11 cellular contexts compared by ENCODE assay signal in genomic region chr17:73261952-73262675, GRCh38. TPM values are rescaled to one million over a fixed set of nuclear protein-coding genes. Genes with fewer than 3 reads are reported as not detected.
A peak's percentile ranks its signal among the peaks of the same experiment; 100 is the strongest.
DNase-seq lines count a peak whose midpoint lies in the region; ATAC-seq and TF ChIP-seq lines count a peak whose summit lies in the region.
"Had no signal": no experiment of that assay in that cellular context is flagged by ENCODE, and none has a peak within 500 bp of the region (broad histone marks: within the 10 kb centered on the region; RNA-seq: fewer than 3 reads in every experiment).

No MANE protein-coding gene starts in this region.

- peak overlapping the region; percentile 89 for H3K27ac Mint-ChIP-seq in nephron progenitor cell
- H3K27ac Mint-ChIP-seq: CD4-positive, CD25-positive, alpha-beta regulatory T cell had no signal

- no peaks in the 10 kb centered on the region for H3K9me3 Mint-ChIP-seq in nephron progenitor cell
- H3K9me3 Mint-ChIP-seq: CD4-positive, CD25-positive, alpha-beta regulatory T cell; naive thymus-derived CD8-positive, alpha-beta T cell had no signal

- peak overlapping the region; percentile 23 for H3K4me3 Mint-ChIP-seq in nephron progenitor cell
- H3K4me3 Mint-ChIP-seq: CD4-positive, CD25-positive, alpha-beta regulatory T cell; naive thymus-derived CD8-positive, alpha-beta T cell had no signal

- peak overlapping the region; percentile 19 for H3K27ac ChIP-seq in epithelial cell of prostate

- peaks cover 38% of the 10 kb centered on the region for H3K4me1 Mint-ChIP-seq in nephron progenitor cell
- H3K4me1 Mint-ChIP-seq: CD4-positive, CD25-positive, alpha-beta regulatory T cell; naive thymus-derived CD8-positive, alpha-beta T cell had no signal

- no peaks in the 10 kb centered on the region for H3K27me3 Mint-ChIP-seq in nephron progenitor cell (ENCODE audit: low read depth, poor library complexity)
- H3K27me3 Mint-ChIP-seq: CD4-positive, CD25-positive, alpha-beta regulatory T cell had no signal

- ATAC-seq in GM19035 (IDR thresholded peaks at IDR 0.05; ENCODE audit: unreplicated experiment) (no peak), Right ventricle myocardium superior (ENCODE audit: poor library complexity) (no peak)
- ATAC-seq: naive thymus-derived CD8-positive, alpha-beta T cell had no signal

- TF ChIP-seq CTCF in nephron progenitor cell (IDR thresholded peaks at IDR 0.05) = no peak

- no peaks in the 10 kb centered on the region for H3K36me3 Mint-ChIP-seq in nephron progenitor cell (ENCODE audit: low read depth)
- H3K36me3 Mint-ChIP-seq: CD4-positive, CD25-positive, alpha-beta regulatory T cell; naive thymus-derived CD8-positive, alpha-beta T cell had no signal

- peak; percentile 79 for DNase-seq in ELF-1 (ENCODE audit: low read depth, low spot score)
- DNase-seq in NOMO-1 (lab: John Stamatoyannopoulos, UW; ENCODE audit: unreplicated experiment in 2 of 2) = peak; percentile 90 to 93
- DNase-seq in epithelial cell of prostate (ENCODE audit: low read depth, low spot score) = no peak
- DNase-seq in nephron progenitor cell = no peak
- no peak for DNase-seq in NAMALWA (ENCODE audit: low spot score)
- no peak for DNase-seq in Kasumi-1 (lab: John Stamatoyannopoulos, UW)
- no peak for DNase-seq in Right ventricle myocardium superior
- DNase-seq: CD4-positive, CD25-positive, alpha-beta regulatory T cell; effector memory CD4-positive, alpha-beta T cell; naive thymus-derived CD8-positive, alpha-beta T cell had no signal

- intact Hi-C loops in Right ventricle myocardium superior (cut with DNase I) = no loop called here

RNA-seq across cellular contexts. Expression of gene CPSF4L, which starts 0.4 kb away (rescaled TPM):
- not detected for total RNA-seq in Right ventricle myocardium superior
- total RNA-seq: CD4-positive, CD25-positive, alpha-beta regulatory T cell; naive thymus-derived CD8-positive, alpha-beta T cell had no signal

RNA-seq across cellular contexts. Expression of gene CDC42EP4, which starts 49.7 kb away (rescaled TPM):
- total RNA-seq in Right ventricle myocardium superior = 53.0 TPM

Comparison
In these comparisons a context has a peak if more than half of its experiments do, and no peak if none do; other contexts are left out.
1. DNase-seq: peak in ELF-1 (single experiment) and NOMO-1 (2 of 2); none in epithelial cell of prostate (single experiment), nephron progenitor cell (single experiment), NAMALWA (single experiment), Kasumi-1 (0 of 2) and Right ventricle myocardium superior (single experiment).